In genomic region chr1:237748192-237748591, GRCh38 we compare ENCODE assay signal across 27 cellular contexts.
DNase-seq lines count a peak whose midpoint lies in the region; ATAC-seq, FAIRE-seq and TF ChIP-seq lines count a peak whose summit lies in the region.
"Had no signal": no experiment of that assay in that cellular context is flagged by ENCODE, and none has a peak within 500 bp of the region (broad histone marks: within the 10 kb centered on the region; RNA-seq: fewer than 3 reads in every experiment).

No MANE protein-coding gene starts in this region.

- no peaks in the 10 kb centered on the region for H3K27me3 ChIP-seq in H1 (replicated peaks in 1 of 4; ENCODE audit: control insufficient read depth in 3 of 4, extremely low read depth in 1 of 4, insufficient read depth in 3 of 4, low read length in 3 of 4)
- no peaks in the 10 kb centered on the region for H3K27me3 ChIP-seq in left lung
- H3K27me3 ChIP-seq: MG63 had no signal

- H3K4me3 ChIP-seq in H1 (ENCODE audit: extremely low read depth in 1 of 4, insufficient read depth in 2 of 4, low read depth in 3 of 4, low read length in 4 of 4) (no peak overlapping the region), left lung (no peak overlapping the region)
- H3K4me3 ChIP-seq: MG63, skin epidermis had no signal

- 0 out of 2 replicates have a peak overlapping the region, but pooled peaks have one; percentile 39 for H2AK5ac ChIP-seq in H1 (ENCODE audit: low read depth, low read length)

- 91% methylated on average over 1 of the region's 1 CpG; no CpG with 5 or more reads in 1 of the 2 experiments for WGBS in H1 (ENCODE audit: extremely low coverage in 1 of 2, insufficient coverage in 1 of 2, insufficient read length in 1 of 2, insufficient replicate concordance in 2 of 2, low coverage in 1 of 2, low lambda C conversion rate in 2 of 2, missing lambda C conversion rate in 1 of 2), 2 experiments

- no peak overlapping the region for H2BK120ac ChIP-seq in H1 (replicated peaks; ENCODE audit: low read depth, low read length)

- H3K27ac Mint-ChIP-seq in Calu3 (ENCODE audit: unreplicated experiment): no peak overlapping the region
- H3K27ac Mint-ChIP-seq: activated naive CD4-positive, alpha-beta T cell treated with anti-CD3 and anti-CD28 coated beads, Interleukin-2, amount 10 ng/mL, durations not matched to agents 7 days and 5 days; activated T-helper 1 cell treated with anti-CD3 and anti-CD28 coated beads, Interleukin-12 subunit alpha, Interleukin-12 subunit beta, Interleukin-2, Interleukin-4 antibody, amounts not matched to agents 30 ng/mL and 10 ng/mL and 1 ng/mL, durations not matched to agents 14 hours and 24 hours and 36 hours; brain; CD4-positive, alpha-beta memory T cell had no signal

- no peak overlapping the region for H4K91ac ChIP-seq in H1 (replicated peaks; ENCODE audit: insufficient read length, low read length)

- no peak overlapping the region for H2BK20ac ChIP-seq in H1 (ENCODE audit: low read length)

- no TSS peak for BruUV-seq in Calu3 (replicated peaks; lab: Mats Ljungman, UMichigan)

- H3K9me3 ChIP-seq in H1 (ENCODE audit: insufficient read depth in 2 of 2, low read depth in 1 of 2, low read length in 1 of 2) (no peaks in the 10 kb centered on the region), left lung (no peaks in the 10 kb centered on the region)
- H3K9me3 ChIP-seq: MG63 had no signal

- TF ChIP-seq POLR2A in H1 (IDR thresholded peaks at IDR 0.05; ENCODE audit: control extremely low read depth in 1 of 2, low read depth in 2 of 2, low read length in 2 of 2): no peak
- no peak for TF ChIP-seq POLR2A in GM18505 (IDR thresholded peaks at IDR 0.05; ENCODE audit: borderline replicate concordance, extremely low read depth, insufficient read depth, insufficient read length)

- peak; percentile 11 for DNase-seq in DMS 273 (lab: John Stamatoyannopoulos, UW; ENCODE audit: unreplicated experiment)
- DNase-seq in DMS 273 treated with DMSO at 0.1 percent for 48 hours (lab: John Stamatoyannopoulos, UW): no peak
- peak; percentile 5 for DNase-seq in Calu3
- DNase-seq in H1 (ENCODE audit: low read depth in 1 of 2, low spot score in 2 of 2): no peak
- DNase-seq in islet precursor cell: peak; percentile 52
- DNase-seq in left lung: no peak
- DNase-seq: activated CD4-positive, alpha-beta T cell treated with anti-CD3 and anti-CD28 coated beads, Interleukin-2, amount 50 U/mL, for 4 hours; activated CD4-positive, CD25-positive, alpha-beta regulatory T cell; activated naive CD4-positive, alpha-beta T cell treated with anti-CD3 and anti-CD28 coated beads, Interleukin-2, amount 10 ng/mL, durations not matched to agents 7 days and 5 days; CD4-positive, alpha-beta memory T cell; H7; KBM-7; left colon; MG63; NCI-H1417 treated with DMSO at 0.1 percent for 48 hours; NCI-H2107; nucleus accumbens; OCI-M1; stimulated activated naive CD8-positive, alpha-beta T cell treated with anti-CD3 and anti-CD28 coated beads, Interleukin-15, Interleukin-2, amounts not matched to agents 100 U/mL and 50 U/mL, for 24 hours; SW 1271; T-helper 9 cell had no signal

- no peak for ATAC-seq in left lung
- ATAC-seq in GM18505 (IDR thresholded peaks at IDR 0.05; ENCODE audit: unreplicated experiment): no peak
- no peak for ATAC-seq in HG02973 (IDR thresholded peaks at IDR 0.05; ENCODE audit: unreplicated experiment)
- ATAC-seq: left colon; stimulated activated naive CD8-positive, alpha-beta T cell treated with anti-CD3 and anti-CD28 coated beads, Interleukin-15, Interleukin-2, amounts not matched to agents 100 U/mL and 50 U/mL, for 24 hours had no signal

- peaks cover 13% of the 10 kb centered on the region for H3K4me1 Mint-ChIP-seq in Calu3 (ENCODE audit: low read depth, unreplicated experiment)
- H3K4me1 Mint-ChIP-seq: activated naive CD4-positive, alpha-beta T cell treated with anti-CD3 and anti-CD28 coated beads, Interleukin-2, amount 10 ng/mL, durations not matched to agents 7 days and 5 days; CD4-positive, alpha-beta memory T cell had no signal

- TF ChIP-seq CTCF in Calu3 (IDR thresholded peaks at IDR 0.05; ENCODE audit: unreplicated experiment) (no peak), H1 (IDR thresholded peaks at IDR 0.05; ENCODE audit: control extremely low read depth in 1 of 3, insufficient read depth in 1 of 3, low read depth in 1 of 3, low read length in 3 of 3) (no peak), left lung (IDR thresholded peaks at IDR 0.05) (no peak)

- FAIRE-seq in H1 (lab: Jason Lieb, UNC): no peak

- CTCF ChIA-PET in Calu3 (lab: Charles Lee): no interaction called here
- CTCF ChIA-PET in H1 (lab: Charles Lee; ENCODE audit: partially characterized antibody): interaction anchor here (1.1 to 1.6 kb wide), 3 partner anchors 9 to 11 kb away, joined by 4 to 6 read pairs (median 4); no protein-coding TSS in a partner anchor

- H3K27me3 Mint-ChIP-seq in Calu3 (ENCODE audit: unreplicated experiment): no peaks in the 10 kb centered on the region
- H3K27me3 Mint-ChIP-seq: activated naive CD4-positive, alpha-beta T cell treated with anti-CD3 and anti-CD28 coated beads, Interleukin-2, amount 10 ng/mL, durations not matched to agents 7 days and 5 days; brain; CD4-positive, alpha-beta memory T cell had no signal

- no peak for TF ChIP-seq RAD21 in H1 (IDR thresholded peaks at IDR 0.05 in 1 of 2, conservative IDR thresholded peaks at IDR 0.05 in 1 of 2; ENCODE audit: low read depth in 2 of 2, low read length in 2 of 2)

- POLR2A ChIA-PET in H1 (lab: Charles Lee; ENCODE audit: partially characterized antibody): interaction anchor here (1.0 kb wide), 1 partner anchor 9 kb away, joined by 3 read pairs; no protein-coding TSS in a partner anchor

- H3K23me2 ChIP-seq in H1 (ENCODE audit: low read depth, low read length): no peaks in the 10 kb centered on the region

- H3K4me3 Mint-ChIP-seq in Calu3 (ENCODE audit: low read depth, unreplicated experiment): no peak overlapping the region
- H3K4me3 Mint-ChIP-seq: activated naive CD4-positive, alpha-beta T cell treated with anti-CD3 and anti-CD28 coated beads, Interleukin-2, amount 10 ng/mL, durations not matched to agents 7 days and 5 days; activated T-helper 1 cell treated with anti-CD3 and anti-CD28 coated beads, Interleukin-12 subunit alpha, Interleukin-12 subunit beta, Interleukin-2, Interleukin-4 antibody, amounts not matched to agents 30 ng/mL and 10 ng/mL and 1 ng/mL, durations not matched to agents 14 hours and 24 hours and 36 hours; brain; CD4-positive, alpha-beta memory T cell had no signal

- TF ChIP-seq EP300 in H1 (IDR thresholded peaks at IDR 0.05; ENCODE audit: borderline replicate concordance in 1 of 2, low read depth in 2 of 2, low read length in 2 of 2): no peak

- no peak overlapping the region for H3K4me2 ChIP-seq in H1 (ENCODE audit: insufficient read depth in 1 of 2, low read depth in 2 of 2, low read length in 2 of 2)

- intact Hi-C loops in Calu3 (cut with micrococcal nuclease; ENCODE audit: unreplicated experiment): no loop called here
- intact Hi-C loops in left lung (cut with DNase I): no loop called here

- no peaks in the 10 kb centered on the region for H3K79me1 ChIP-seq in H1 (ENCODE audit: low read depth, low read length)

- H3K27ac ChIP-seq in H1 (ENCODE audit: low read depth, low read length) (no peak overlapping the region), left lung (no peak overlapping the region)
- H3K27ac ChIP-seq: 22Rv1, skin epidermis had no signal

- no peak overlapping the region for H3K14ac ChIP-seq in H1 (ENCODE audit: insufficient read length)

- no peaks in the 10 kb centered on the region for H3K9me3 Mint-ChIP-seq in Calu3 (ENCODE audit: low read depth, unreplicated experiment)
- H3K9me3 Mint-ChIP-seq: activated naive CD4-positive, alpha-beta T cell treated with anti-CD3 and anti-CD28 coated beads, Interleukin-2, amount 10 ng/mL, durations not matched to agents 7 days and 5 days; activated T-helper 1 cell treated with anti-CD3 and anti-CD28 coated beads, Interleukin-12 subunit alpha, Interleukin-12 subunit beta, Interleukin-2, Interleukin-4 antibody, amounts not matched to agents 30 ng/mL and 10 ng/mL and 1 ng/mL, durations not matched to agents 14 hours and 24 hours and 36 hours; brain; CD4-positive, alpha-beta memory T cell had no signal

- H2AFZ ChIP-seq in H1 (ENCODE audit: low read length): no peak overlapping the region

- H3K56ac ChIP-seq in H1 (replicated peaks; ENCODE audit: insufficient read length, low read depth, low read length): no peak overlapping the region

- H3K4ac ChIP-seq in H1 (replicated peaks; ENCODE audit: insufficient read length, low read depth, low read length): no peak overlapping the region

- no peaks in the 10 kb centered on the region for H3K36me3 Mint-ChIP-seq in Calu3 (ENCODE audit: insufficient read depth, unreplicated experiment)
- H3K36me3 Mint-ChIP-seq: activated naive CD4-positive, alpha-beta T cell treated with anti-CD3 and anti-CD28 coated beads, Interleukin-2, amount 10 ng/mL, durations not matched to agents 7 days and 5 days; brain; CD4-positive, alpha-beta memory T cell had no signal

- H4K5ac ChIP-seq in H1 (ENCODE audit: insufficient read length, low read depth, low read length): no peak overlapping the region

- H3K79me2 ChIP-seq in H1 (ENCODE audit: control insufficient read depth in 1 of 2, insufficient read depth in 2 of 2, low read length in 2 of 2): no peaks in the 10 kb centered on the region

- H2BK12ac ChIP-seq in H1 (ENCODE audit: low read depth, low read length): no peak overlapping the region

- no peaks in the 10 kb centered on the region for H3K36me3 ChIP-seq in H1 (ENCODE audit: control insufficient read depth in 2 of 4, insufficient read depth in 4 of 4, low read length in 3 of 4)
- H3K36me3 ChIP-seq in left lung: no peaks in the 10 kb centered on the region
- H3K36me3 ChIP-seq: MG63 had no signal

- H3K18ac ChIP-seq in H1 (ENCODE audit: extremely low read depth, low read length): 0 out of 2 replicates have a peak overlapping the region, but pooled peaks have one; percentile 39

- no peak overlapping the region for H4K8ac ChIP-seq in H1 (ENCODE audit: extremely low read depth, insufficient read depth, low read length)

- H3K9ac ChIP-seq in H1 (replicated peaks in 1 of 4; ENCODE audit: extremely low read depth in 1 of 4, low read depth in 3 of 4, low read length in 3 of 4): no peak overlapping the region

- no peak overlapping the region for H2BK15ac ChIP-seq in H1 (ENCODE audit: low read length)

- no peaks in the 10 kb centered on the region for H4K20me1 ChIP-seq in H1 (replicated peaks in 1 of 2; ENCODE audit: control insufficient read depth in 1 of 2, insufficient read depth in 2 of 2, low read length in 2 of 2)

- H3K23ac ChIP-seq in H1 (ENCODE audit: insufficient read length): no peak overlapping the region

- 0 out of 2 replicates have a peak overlapping the region, but pooled peaks have one; percentile 2 for H2BK5ac ChIP-seq in H1 (ENCODE audit: low read depth, low read length)

- H3K4me1 ChIP-seq in H1 (replicated peaks in 1 of 4; ENCODE audit: control insufficient read depth in 3 of 4, insufficient read depth in 4 of 4, low read length in 3 of 4): peaks cover 0 to 3% (median 0%) of the 10 kb centered on the region in 4 experiments; a peak in 1 of 7 replicates
- H3K4me1 ChIP-seq in left lung: no peaks in the 10 kb centered on the region

TF ChIP-seq in H1, 55 proteins besides CTCF, POLR2A, EP300 and RAD21 (continues in another document):
- TF ChIP-seq SIN3A (conservative IDR thresholded peaks at IDR 0.05 in 1 of 2, IDR thresholded peaks at IDR 0.05 in 1 of 2; ENCODE audit: low read depth in 1 of 2, low read length in 2 of 2) (no peak), RXRA (IDR thresholded peaks at IDR 0.05; ENCODE audit: insufficient read depth, low read depth, low read length) (no peak)

Comparison
In these comparisons a context has a peak if more than half of its experiments do, and no peak if none do; other contexts are left out.
1. DNase-seq: peak in DMS 273 (single experiment), Calu3 (single experiment) and islet precursor cell (single experiment); none in DMS 273 treated with DMSO at 0.1 percent for 48 hours (single experiment), H1 (0 of 2) and left lung (0 of 2).